8 cellular contexts compared by ENCODE assay signal in genomic region chr13:80048802-80049201, GRCh38.
DNase-seq lines count a peak whose midpoint lies in the region; ATAC-seq and TF ChIP-seq lines count a peak whose summit lies in the region.

No MANE protein-coding gene starts in this region.

- H3K9me3 Mint-ChIP-seq in nephron progenitor cell: peaks cover 2% of the 10 kb centered on the region

- no peak for TF ChIP-seq CTCF in nephron progenitor cell (IDR thresholded peaks at IDR 0.05)

- peak overlapping the region; percentile 28 for H3K4me3 Mint-ChIP-seq in nephron progenitor cell

- H3K36me3 Mint-ChIP-seq in nephron progenitor cell (ENCODE audit: low read depth): no peaks in the 10 kb centered on the region

- no peak overlapping the region for H3K27ac Mint-ChIP-seq in nephron progenitor cell

- ATAC-seq in GM19023 (IDR thresholded peaks at IDR 0.05; ENCODE audit: unreplicated experiment) (peak; percentile 99), HG03097 (IDR thresholded peaks at IDR 0.05; ENCODE audit: low FRiP score, unreplicated experiment) (peak; percentile 98)

- DNase-seq in AG20443 (ENCODE audit: low spot score) (peak; percentile 90), NCI-H774 (lab: John Stamatoyannopoulos, UW) (peak; percentile 2), fibroblast of gingiva (ENCODE audit: low read depth) (peak; percentile 95), nephron progenitor cell (peak; percentile 52), stromal cell of bone marrow (ENCODE audit: low read depth) (peak; percentile 100)
- peak; percentile 42 for DNase-seq in activated CD8-positive, alpha-beta memory T cell treated with anti-CD3 and anti-CD28 coated beads, Interleukin-2, amount 50 U/mL, for 24 hours (ENCODE audit: extremely low read depth)

- peaks cover 9% of the 10 kb centered on the region for H3K27me3 Mint-ChIP-seq in nephron progenitor cell (ENCODE audit: low read depth, poor library complexity)

- peaks cover 35% of the 10 kb centered on the region for H3K4me1 Mint-ChIP-seq in nephron progenitor cell

Comparison
In these comparisons a context has a peak if more than half of its experiments do, and no peak if none do; other contexts are left out.
1. Peak in every context shown above with its lines: DNase-seq and ATAC-seq.
2. DNase-seq: peak in every context shown above with its lines; median percentile 100 in stromal cell of bone marrow; 95 in fibroblast of gingiva; 90 in AG20443; 52 in nephron progenitor cell; 42 in activated CD8-positive, alpha-beta memory T cell treated with anti-CD3 and anti-CD28 coated beads, Interleukin-2, amount 50 U/mL, for 24 hours; 2 in NCI-H774.